Comparison of ENCODE assay signal across 21 cellular contexts in the genomic region with DNA sequence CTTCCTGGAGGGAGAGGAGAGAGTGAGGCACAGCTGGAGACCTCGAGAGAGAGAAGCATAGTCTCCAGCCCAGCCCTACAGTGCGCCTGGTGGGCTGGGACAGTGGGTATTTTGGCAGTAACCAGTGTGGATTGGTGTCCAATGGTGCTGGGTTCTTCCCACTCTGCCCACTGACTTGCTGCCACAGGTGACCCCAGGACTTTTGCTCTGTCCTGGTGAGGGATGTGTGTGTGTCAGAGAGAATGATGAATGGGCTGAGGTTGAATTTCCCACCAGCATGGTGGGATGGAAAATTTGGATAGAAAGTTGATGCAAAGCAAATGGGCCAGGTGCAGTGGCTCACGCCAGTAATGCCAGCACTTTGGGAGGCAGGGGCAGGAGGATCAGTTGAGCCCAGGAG. TPM values are rescaled to one million over a fixed set of nuclear protein-coding genes. Genes with fewer than 3 reads are reported as not detected.
"Had no signal": no experiment of that assay in that cellular context is flagged by ENCODE, and none has a peak within 500 bp of the region (broad histone marks: within the 10 kb centered on the region; RNA-seq: fewer than 3 reads in every experiment).

No MANE protein-coding gene starts in this region.

- H3K9me3 ChIP-seq: ovary, right lobe of liver, suprapubic skin, tibial artery had no signal

- ATAC-seq: foreskin keratinocyte; left colon; naive thymus-derived CD4-positive, alpha-beta T cell; right lobe of liver; stimulated activated naive B cell treated with anti-CD40 and anti-IgM and Interleukin-4, amounts not matched to agents 10 μg/mL and 1 μg/mL and 100 μg/mL, for 72 hours had no signal

- H3K4me1 ChIP-seq: foreskin keratinocyte, spleen, suprapubic skin, tibial artery had no signal

- FAIRE-seq: endothelial cell of umbilical vein had no signal

- H3K27me3 ChIP-seq: ovary, right lobe of liver, spleen, suprapubic skin had no signal

- H3K36me3 ChIP-seq: ovary, right lobe of liver, spleen, suprapubic skin, tibial artery had no signal

- H3K27ac ChIP-seq: coronary artery, foreskin keratinocyte, ovary, right lobe of liver, spleen, suprapubic skin, tibial artery had no signal

- DNase-seq: caudate nucleus; effector CD4-positive, alpha-beta T cell; endodermal cell; erythroblast; foreskin keratinocyte; left colon; mesendoderm; naive thymus-derived CD4-positive, alpha-beta T cell; nephron progenitor cell; nucleus accumbens; ovary; spleen; stimulated activated CD4-positive, alpha-beta T cell treated with anti-CD3 and anti-CD28 coated beads, Interleukin-15, amount 100 ng/mL, for 24 hours; stimulated activated CD4-positive, alpha-beta T cell treated with anti-CD3 and anti-CD28 coated beads, Interleukin-1b, Interleukin-23, amount 100 ng/mL, for 48 hours; stimulated activated CD4-positive, alpha-beta T cell treated with anti-CD3 and anti-CD28 coated beads, Interleukin-4, amount 100 ng/mL, for 24 hours; stimulated activated naive B cell treated with anti-CD40 and anti-IgM and Interleukin-4, amounts not matched to agents 10 μg/mL and 1 μg/mL and 100 μg/mL, for 72 hours; tibial artery had no signal

- H3K4me3 ChIP-seq: coronary artery, ovary, right lobe of liver, spleen, suprapubic skin, tibial artery had no signal

RNA-seq across cellular contexts. Expression of a gene that starts 26.3 kb away (rescaled TPM):
- polyA plus RNA-seq: naive thymus-derived CD4-positive, alpha-beta T cell had no signal
